In genomic region chrX:41381685-41382084, GRCh38 we compare ENCODE assay signal across 8 cellular contexts. TPM values are rescaled to one million over a fixed set of nuclear protein-coding genes. Genes with fewer than 3 reads are reported as not detected.
DNase-seq lines count a peak whose midpoint lies in the region; ATAC-seq and TF ChIP-seq lines count a peak whose summit lies in the region.

No MANE protein-coding gene starts in this region.

- DNase-seq in AG20443 (ENCODE audit: low spot score) = peak; percentile 32
- peak; percentile 90 for DNase-seq in IMR-90
- DNase-seq in dedifferentiated amniotic fluid mesenchymal stem cell (ENCODE audit: extremely low spot score) = peak; percentile 22
- peak; percentile 61 for DNase-seq in mesendoderm
- DNase-seq in NCI-H82 (lab: John Stamatoyannopoulos, UW) = no peak
- no peak for DNase-seq in NCI-H748 treated with DMSO at 0.1 percent for 48 hours (lab: John Stamatoyannopoulos, UW)
- no peak for DNase-seq in putamen (ENCODE audit: low spot score)
- DNase-seq in T-helper 1 cell = no peak

- H3K4ac ChIP-seq in IMR-90 (ENCODE audit: low read depth, low read length) (no peak overlapping the region), mesendoderm (ENCODE audit: low read depth, low read length) (no peak overlapping the region)

- H3K18ac ChIP-seq in IMR-90 (ENCODE audit: low read depth, low read length) (peak overlapping the region; percentile 39; the same call in 1 of the 2 replicates), mesendoderm (ENCODE audit: low read length) (no peak overlapping the region)

- H3K14ac ChIP-seq in IMR-90 (replicated peaks; ENCODE audit: low read depth, low read length) = no peak overlapping the region

- H3K79me1 ChIP-seq in IMR-90 (ENCODE audit: low read depth in 1 of 2, low read length in 2 of 2) (no peaks in the 10 kb centered on the region; a peak in 1 of 4 replicates), mesendoderm (ENCODE audit: low read length) (no peaks in the 10 kb centered on the region)

- H3K4me3 ChIP-seq in IMR-90 (ENCODE audit: insufficient read depth, low read depth, low read length) (no peak overlapping the region), mesendoderm (ENCODE audit: low read length) (no peak overlapping the region)

- no peak for TF ChIP-seq POLR2A in IMR-90 (IDR thresholded peaks at IDR 0.05; ENCODE audit: low read depth, low read length)

- no peaks in the 10 kb centered on the region for H3K36me3 ChIP-seq in IMR-90 (ENCODE audit: control insufficient read depth, insufficient read depth, low read length)
- H3K36me3 ChIP-seq in mesendoderm (ENCODE audit: control insufficient read depth, insufficient read depth, low read length) = no peaks in the 10 kb centered on the region

- 0 out of 3 replicates have a peak overlapping the region, but pooled peaks have one; percentile 1 for H2BK15ac ChIP-seq in IMR-90 (ENCODE audit: low read depth, low read length)
- H2BK15ac ChIP-seq in mesendoderm (replicated peaks; ENCODE audit: low read depth) = no peak overlapping the region

- intact Hi-C loops in IMR-90 (cut with micrococcal nuclease) = no loop called here

- no peak for TF ChIP-seq CTCF in IMR-90 (conservative IDR thresholded peaks at IDR 0.05; ENCODE audit: low read depth, low read length)

- H3K56ac ChIP-seq in IMR-90 (ENCODE audit: extremely low read depth, insufficient read depth, low read length) = no peak overlapping the region
- H3K56ac ChIP-seq in mesendoderm (ENCODE audit: low read length) = no peak overlapping the region

- H2BK120ac ChIP-seq in IMR-90 (ENCODE audit: low read depth, low read length) (peak overlapping the region; percentile 5; the same call in 1 of the 2 replicates), mesendoderm (ENCODE audit: low read depth, low read length) (no peak overlapping the region)

- H3K27me3 ChIP-seq in IMR-90 (ENCODE audit: control insufficient read depth, insufficient read depth, low read length) (peaks cover 5% of the 10 kb centered on the region; the same call in 1 of the 2 replicates), mesendoderm (ENCODE audit: insufficient read depth, low read length, poor library complexity) (no peaks in the 10 kb centered on the region)

- H4K8ac ChIP-seq in IMR-90 (ENCODE audit: low read depth in 2 of 2, low read length in 2 of 2) = peak overlapping the region in 1 of 2 experiments; percentile 60; a peak in 1 of 4 replicates
- no peak overlapping the region for H4K8ac ChIP-seq in mesendoderm (ENCODE audit: low read depth, low read length)

- in situ Hi-C loops in IMR-90 (cut with MboI; ENCODE audit: low sequenced_read_pairs) = no loop called here

- no peaks in the 10 kb centered on the region for H4K20me1 ChIP-seq in IMR-90 (ENCODE audit: insufficient read depth, low read length)

- dilution Hi-C loops in IMR-90 (cut with HindIII; ENCODE audit: low sequenced_read_pairs, unreplicated experiment) = no loop called here

- H2AK9ac ChIP-seq in IMR-90 (replicated peaks; ENCODE audit: low read depth, low read length, poor library complexity) = no peak overlapping the region

- peaks cover 5% of the 10 kb centered on the region; the same call in 1 of the 2 replicates for H3K9me1 ChIP-seq in IMR-90 (ENCODE audit: insufficient read depth, low read length)

- H3K4me1 ChIP-seq in IMR-90 (ENCODE audit: control insufficient read depth, insufficient read depth, low read length) = peaks cover 13% of the 10 kb centered on the region
- no peaks in the 10 kb centered on the region for H3K4me1 ChIP-seq in mesendoderm (ENCODE audit: control insufficient read depth, low read depth, low read length)

- H4K5ac ChIP-seq in IMR-90 (ENCODE audit: low read depth, low read length) (no peak overlapping the region), mesendoderm (ENCODE audit: low read length) (no peak overlapping the region)

- H2BK5ac ChIP-seq in IMR-90 (ENCODE audit: low read depth, low read length, poor library complexity, severe bottlenecking) (peak overlapping the region; percentile 10), mesendoderm (ENCODE audit: low read length) (no peak overlapping the region)

- peak overlapping the region; percentile 62; the same call in 1 of the 2 replicates for H4K91ac ChIP-seq in IMR-90 (ENCODE audit: insufficient read depth, low read depth, low read length)

- no peak for TF ChIP-seq RAD21 in IMR-90 (IDR thresholded peaks at IDR 0.05; ENCODE audit: low read length)

- BruUV-seq in IMR-90 (replicated peaks; lab: Mats Ljungman, UMichigan) = no TSS peak

- H3K9me3 ChIP-seq in IMR-90 (ENCODE audit: control insufficient read depth, insufficient read depth, low read length) = no peaks in the 10 kb centered on the region

- peak; percentile 65 for ATAC-seq in IMR-90 (ENCODE audit: low read depth)

- H3K4me2 ChIP-seq in IMR-90 (ENCODE audit: low read depth, low read length) (no peak overlapping the region), mesendoderm (ENCODE audit: low read length) (no peak overlapping the region)

- 0 out of 2 replicates have a peak overlapping the region, but pooled peaks have one; percentile 29 for H2BK20ac ChIP-seq in IMR-90 (ENCODE audit: low read depth, low read length)

- no peak overlapping the region for H3K23ac ChIP-seq in IMR-90 (ENCODE audit: low read depth, low read length)
- H3K23ac ChIP-seq in mesendoderm (ENCODE audit: low read length) = no peak overlapping the region

- no peaks in the 10 kb centered on the region for H3K79me2 ChIP-seq in mesendoderm (ENCODE audit: control insufficient read depth, insufficient read depth, low read length)

- no peak overlapping the region for H3K9ac ChIP-seq in IMR-90 (ENCODE audit: low read depth, low read length)
- no peak overlapping the region for H3K9ac ChIP-seq in mesendoderm (ENCODE audit: low read length)

- H2AK5ac ChIP-seq in IMR-90 (ENCODE audit: low read depth, low read length) = peak overlapping the region; percentile 73; the same call in 1 of the 2 replicates
- H2AK5ac ChIP-seq in mesendoderm (ENCODE audit: low read length) = no peak overlapping the region

- H3K27ac ChIP-seq in IMR-90 (ENCODE audit: insufficient read depth, low read length) (peak overlapping the region; percentile 8; the same call in 1 of the 2 replicates), mesendoderm (ENCODE audit: low read depth, low read length) (no peak overlapping the region)

- no peak overlapping the region for H2AFZ ChIP-seq in IMR-90 (replicated peaks; ENCODE audit: low read length, poor library complexity)

- CTCF ChIA-PET in IMR-90 (lab: Yijun Ruan, JAX) = no interaction called here

- POLR2A ChIA-PET in IMR-90 (lab: Charles Lee; ENCODE audit: unreplicated experiment) = no interaction called here

- WGBS in IMR-90 (ENCODE audit: extremely low coverage in 2 of 2, insufficient read length in 1 of 2), 2 experiments = 38% methylated on average over 2 of the region's 5 CpGs; no CpG with 5 or more reads in 1 of the 2 experiments
- WGBS in mesendoderm (ENCODE audit: extremely low coverage, insufficient coverage, low lambda C conversion rate) = no CpG with 5 or more reads among the region's 5 CpGs

TF ChIP-seq in IMR-90, 13 proteins besides CTCF, POLR2A, EP300 and RAD21:
- TF ChIP-seq NFE2L2 (IDR thresholded peaks at IDR 0.05; ENCODE audit: low read depth, low read length) = no peak
- peak; percentile 37; the same call in 1 of the 2 replicates for TF ChIP-seq BHLHE40 (IDR thresholded peaks at IDR 0.05; ENCODE audit: low read depth, low read length)
- peak; percentile 90 for TF ChIP-seq FOS (IDR thresholded peaks at IDR 0.05; ENCODE audit: low read depth, low read length)

RNA-seq across cellular contexts. Expression of gene DDX3X, which starts 47.7 kb away (rescaled TPM):
- total RNA-seq in IMR-90 (2012; rRNA removed) = 229 and 448 TPM in 2 replicates
- 53.2 and 64.8 TPM in 2 replicates for polyA plus RNA-seq in IMR-90 (2012; rRNA removed)
- 12.7 and 13.6 TPM in 2 replicates for polyA plus RNA-seq in IMR-90 (2012; cell fraction: cytosol; rRNA removed)
- polyA plus RNA-seq in IMR-90 (2012; cell fraction: nucleus; rRNA removed; ENCODE audit: low replicate concordance) = 16.8 and 91.2 TPM in 2 replicates
- polyA plus RNA-seq in mesendoderm (2013, experiment 1 of 2) = 156 TPM
- 152 TPM for polyA plus RNA-seq in mesendoderm (2013, experiment 2 of 2)

Comparison
In these comparisons a context has a peak if more than half of its experiments do, and no peak if none do; other contexts are left out.
1. DNase-seq: peak in AG20443 (single experiment), IMR-90 (single experiment), dedifferentiated amniotic fluid mesenchymal stem cell (single experiment) and mesendoderm (single experiment); none in NCI-H82 (single experiment), NCI-H748 treated with DMSO at 0.1 percent for 48 hours (single experiment), putamen (single experiment) and T-helper 1 cell (0 of 5).